28 cellular contexts compared by ENCODE assay signal in the genomic region with DNA sequence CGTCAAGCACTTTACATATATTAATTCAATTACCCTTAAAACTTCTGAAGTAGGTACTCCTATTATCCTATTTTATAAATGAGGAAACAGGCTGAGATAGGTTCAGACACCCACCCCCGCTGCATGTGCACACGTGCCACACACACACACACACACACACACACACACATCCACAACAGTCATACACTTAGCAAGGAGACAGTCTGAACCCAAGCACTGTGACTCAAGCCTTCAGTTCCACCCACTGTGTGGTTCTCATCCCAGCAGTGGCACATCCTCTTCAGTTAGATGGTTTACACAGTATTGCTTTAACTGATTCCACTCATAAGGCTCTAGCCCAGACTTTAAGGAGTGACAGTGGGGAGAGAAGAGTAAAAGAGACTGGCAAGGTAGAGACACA.
DNase-seq lines count a peak whose midpoint lies in the region; ATAC-seq and TF ChIP-seq lines count a peak whose summit lies in the region.
"Had no signal": no experiment of that assay in that cellular context is flagged by ENCODE, and none has a peak within 500 bp of the region (broad histone marks: within the 10 kb centered on the region; RNA-seq: fewer than 3 reads in every experiment).

No MANE protein-coding gene starts in this region.

- no peaks in the 10 kb centered on the region for H3K27me3 ChIP-seq in upper lobe of right lung
- H3K27me3 ChIP-seq: breast epithelium, colonic mucosa, pancreas, transverse colon had no signal

- H3K36me3 ChIP-seq in upper lobe of right lung: peaks cover 15% of the 10 kb centered on the region
- H3K36me3 ChIP-seq: breast epithelium, colonic mucosa, transverse colon had no signal

- POLR2A ChIA-PET in activated CD8-positive, alpha-beta T cell treated with anti-CD3 and anti-CD28 coated beads for 36 hours (lab: Charles Lee): no interaction called here
- POLR2A ChIA-PET in activated CD8-positive, alpha-beta T cell treated with anti-CD3 and anti-CD28 coated beads, Interleukin-2, amount 10 ng/mL, durations not matched to agents 7 days and 5 days (lab: Charles Lee): no interaction called here

- peak; percentile 7 for DNase-seq in activated CD8-positive, alpha-beta T cell treated with anti-CD3 and anti-CD28 coated beads for 36 hours
- no peak for DNase-seq in activated CD8-positive, alpha-beta T cell treated with anti-CD3 and anti-CD28 coated beads, Interleukin-2, amount 10 ng/mL, durations not matched to agents 7 days and 5 days
- DNase-seq in T-helper 17 cell: no peak
- peak; percentile 64 for DNase-seq in fibroblast of mammary gland (ENCODE audit: low read depth)
- no peak for DNase-seq in upper lobe of right lung
- no peak for DNase-seq in NCI-H82 (lab: John Stamatoyannopoulos, UW)
- DNase-seq: activated gamma-delta T cell; colonic mucosa; effector memory CD8-positive, alpha-beta T cell; GDM1; GOT3; islet precursor cell; mucosa of descending colon; NCI-H1048; NCI-H187; NCI-H526 treated with DMSO at 0.1 percent for 48 hours; nephron progenitor cell; pancreas; right cardiac atrium; transverse colon had no signal

- H3K9me3 ChIP-seq in T-helper 17 cell (ENCODE audit: control insufficient read depth, low read length, poor library complexity, severe bottlenecking) (no peaks in the 10 kb centered on the region), upper lobe of right lung (no peaks in the 10 kb centered on the region)
- H3K9me3 ChIP-seq: breast epithelium, colonic mucosa, mucosa of descending colon, pancreas, transverse colon had no signal

- intact Hi-C loops in activated CD8-positive, alpha-beta T cell treated with anti-CD3 and anti-CD28 coated beads for 36 hours (cut with micrococcal nuclease): no loop called here
- intact Hi-C loops in upper lobe of right lung (cut with DNase I): no loop called here

- no peak overlapping the region for H3K4me3 Mint-ChIP-seq in activated CD8-positive, alpha-beta T cell treated with anti-CD3 and anti-CD28 coated beads for 36 hours
- H3K4me3 Mint-ChIP-seq in activated CD8-positive, alpha-beta T cell treated with anti-CD3 and anti-CD28 coated beads, Interleukin-2, amount 10 ng/mL, durations not matched to agents 7 days and 5 days: no peak overlapping the region
- no peak overlapping the region for H3K4me3 Mint-ChIP-seq in T-helper 17 cell
- H3K4me3 Mint-ChIP-seq: B cell; effector memory CD8-positive, alpha-beta T cell; nephron progenitor cell; T-helper 1 cell treated with Interleukin-12 subunit alpha and Interleukin-12 subunit beta and Interleukin-4 antibody, amounts not matched to agents 30 μg/mL and 1 μg/mL, for 36 hours had no signal

- H3K9me3 Mint-ChIP-seq in activated CD8-positive, alpha-beta T cell treated with anti-CD3 and anti-CD28 coated beads for 36 hours: no peaks in the 10 kb centered on the region
- H3K9me3 Mint-ChIP-seq in activated CD8-positive, alpha-beta T cell treated with anti-CD3 and anti-CD28 coated beads, Interleukin-2, amount 10 ng/mL, durations not matched to agents 7 days and 5 days (ENCODE audit: insufficient read depth): no peaks in the 10 kb centered on the region
- H3K9me3 Mint-ChIP-seq: effector memory CD8-positive, alpha-beta T cell; nephron progenitor cell; T-helper 1 cell treated with Interleukin-12 subunit alpha and Interleukin-12 subunit beta and Interleukin-4 antibody, amounts not matched to agents 30 μg/mL and 1 μg/mL, for 36 hours had no signal

- H3K27ac Mint-ChIP-seq in activated CD8-positive, alpha-beta T cell treated with anti-CD3 and anti-CD28 coated beads for 36 hours: no peak overlapping the region
- no peak overlapping the region for H3K27ac Mint-ChIP-seq in activated CD8-positive, alpha-beta T cell treated with anti-CD3 and anti-CD28 coated beads, Interleukin-2, amount 10 ng/mL, durations not matched to agents 7 days and 5 days
- peak overlapping the region; percentile 37 for H3K27ac Mint-ChIP-seq in T-helper 17 cell
- H3K27ac Mint-ChIP-seq: B cell; effector memory CD8-positive, alpha-beta T cell; T-helper 1 cell treated with Interleukin-12 subunit alpha and Interleukin-12 subunit beta and Interleukin-4 antibody, amounts not matched to agents 30 μg/mL and 1 μg/mL, for 36 hours had no signal

- H3K4me3 ChIP-seq in fibroblast of mammary gland (ENCODE audit: control insufficient read depth, low read depth, low read length) (no peak overlapping the region), upper lobe of right lung (no peak overlapping the region)
- H3K4me3 ChIP-seq: breast epithelium, colonic mucosa, mucosa of descending colon, pancreas, SK-N-MC, transverse colon had no signal

- TF ChIP-seq CTCF in activated CD8-positive, alpha-beta T cell treated with anti-CD3 and anti-CD28 coated beads for 36 hours (IDR thresholded peaks at IDR 0.05): no peak
- no peak for TF ChIP-seq CTCF in fibroblast of mammary gland (conservative IDR thresholded peaks at IDR 0.05; ENCODE audit: control insufficient read depth, insufficient read depth, low read depth, low read length)
- TF ChIP-seq CTCF in upper lobe of right lung (IDR thresholded peaks at IDR 0.05): no peak

- H3K27ac ChIP-seq in upper lobe of right lung: no peak overlapping the region
- H3K27ac ChIP-seq: breast epithelium, colonic mucosa, pancreas, SK-N-MC, transverse colon, VCaP had no signal

- no peak for ATAC-seq in activated CD8-positive, alpha-beta T cell treated with anti-CD3 and anti-CD28 coated beads for 36 hours
- ATAC-seq in activated CD8-positive, alpha-beta T cell treated with anti-CD3 and anti-CD28 coated beads, Interleukin-2, amount 10 ng/mL, durations not matched to agents 7 days and 5 days: no peak
- ATAC-seq in T-helper 17 cell (no peak), upper lobe of right lung (peak; percentile 43), GM21786 (IDR thresholded peaks at IDR 0.05; ENCODE audit: unreplicated experiment) (no peak), GM19395 (IDR thresholded peaks at IDR 0.05; ENCODE audit: unreplicated experiment) (no peak)
- ATAC-seq: effector memory CD8-positive, alpha-beta T cell; esophagus mucosa; mucosa of descending colon; pancreas; right cardiac atrium had no signal

- no peaks in the 10 kb centered on the region for H3K27me3 Mint-ChIP-seq in activated CD8-positive, alpha-beta T cell treated with anti-CD3 and anti-CD28 coated beads for 36 hours
- no peaks in the 10 kb centered on the region for H3K27me3 Mint-ChIP-seq in activated CD8-positive, alpha-beta T cell treated with anti-CD3 and anti-CD28 coated beads, Interleukin-2, amount 10 ng/mL, durations not matched to agents 7 days and 5 days (ENCODE audit: low read depth)
- H3K27me3 Mint-ChIP-seq in T-helper 17 cell: no peaks in the 10 kb centered on the region
- H3K27me3 Mint-ChIP-seq: B cell; effector memory CD8-positive, alpha-beta T cell had no signal

- H3K4me1 Mint-ChIP-seq in activated CD8-positive, alpha-beta T cell treated with anti-CD3 and anti-CD28 coated beads for 36 hours (ENCODE audit: low read depth): no peaks in the 10 kb centered on the region
- H3K4me1 Mint-ChIP-seq in activated CD8-positive, alpha-beta T cell treated with anti-CD3 and anti-CD28 coated beads, Interleukin-2, amount 10 ng/mL, durations not matched to agents 7 days and 5 days (ENCODE audit: low read depth): no peaks in the 10 kb centered on the region
- peaks cover 3% of the 10 kb centered on the region for H3K4me1 Mint-ChIP-seq in T-helper 17 cell
- H3K4me1 Mint-ChIP-seq: B cell, nephron progenitor cell had no signal

- H3K36me3 Mint-ChIP-seq in activated CD8-positive, alpha-beta T cell treated with anti-CD3 and anti-CD28 coated beads for 36 hours (ENCODE audit: low read depth): peaks cover 7% of the 10 kb centered on the region
- peaks cover 5% of the 10 kb centered on the region for H3K36me3 Mint-ChIP-seq in activated CD8-positive, alpha-beta T cell treated with anti-CD3 and anti-CD28 coated beads, Interleukin-2, amount 10 ng/mL, durations not matched to agents 7 days and 5 days (ENCODE audit: low read depth)
- peaks cover 4% of the 10 kb centered on the region for H3K36me3 Mint-ChIP-seq in T-helper 17 cell (ENCODE audit: low read depth)

- peaks cover 7% of the 10 kb centered on the region for H3K4me1 ChIP-seq in upper lobe of right lung
- H3K4me1 ChIP-seq: breast epithelium, colonic mucosa, pancreas, transverse colon had no signal

- CTCF ChIA-PET in activated CD8-positive, alpha-beta T cell treated with anti-CD3 and anti-CD28 coated beads for 36 hours (lab: Charles Lee): no interaction called here
- CTCF ChIA-PET in activated CD8-positive, alpha-beta T cell treated with anti-CD3 and anti-CD28 coated beads, Interleukin-2, amount 10 ng/mL, durations not matched to agents 7 days and 5 days (lab: Charles Lee): no interaction called here

Comparison
In these comparisons a context has a peak if more than half of its experiments do, and no peak if none do; other contexts are left out.
1. DNase-seq: peak in activated CD8-positive, alpha-beta T cell treated with anti-CD3 and anti-CD28 coated beads for 36 hours (single experiment) and fibroblast of mammary gland (single experiment); none in activated CD8-positive, alpha-beta T cell treated with anti-CD3 and anti-CD28 coated beads, Interleukin-2, amount 10 ng/mL, durations not matched to agents 7 days and 5 days (single experiment), T-helper 17 cell (0 of 3), upper lobe of right lung (single experiment) and NCI-H82 (single experiment).